ENCODE assay signal across 15 cellular contexts in genomic region chr7:81488210-81488609, GRCh38.
"Had no signal": no experiment of that assay in that cellular context is flagged by ENCODE, and none has a peak within 500 bp of the region (broad histone marks: within the 10 kb centered on the region; RNA-seq: fewer than 3 reads in every experiment).

No MANE protein-coding gene starts in this region.

- ATAC-seq: activated T-cell treated with anti-CD3 and anti-CD28 coated beads, Interleukin-2, amount 50 U/mL, for 72 hours; left lung had no signal

- H3K9me3 ChIP-seq: ascending aorta, left lung, sigmoid colon had no signal

- H3K4me3 ChIP-seq: ascending aorta, cardiac muscle cell, left lung, sigmoid colon had no signal

- H3K27ac ChIP-seq: ascending aorta, cardiac muscle cell, sigmoid colon had no signal

- H3K4me1 ChIP-seq: ascending aorta, left lung had no signal

- H3K36me3 ChIP-seq: ascending aorta, cardiac muscle cell, left lung, sigmoid colon had no signal

- H3K27me3 ChIP-seq: ascending aorta, left lung, sigmoid colon had no signal

- DNase-seq: activated CD4-positive, alpha-beta memory T cell treated with anti-CD3 and anti-CD28 coated beads, Interleukin-2, amount 10 ng/mL, durations not matched to agents 7 days and 5 days; activated CD4-positive, alpha-beta T cell treated with anti-CD3 and anti-CD28 coated beads for 1 hour; activated naive CD4-positive, alpha-beta T cell; activated T-cell treated with anti-CD3 and anti-CD28 coated beads, Interleukin-2, amount 50 U/mL, for 72 hours; foreskin melanocyte; head of caudate nucleus; islet precursor cell; left lung; mesenchymal stem cell; sigmoid colon; stimulated activated CD4-positive, alpha-beta T cell treated with anti-CD3 and anti-CD28 coated beads, Interleukin-12 subunit alpha, Interleukin-12 subunit beta, amount 100 ng/mL, for 4 hours; stimulated activated naive CD4-positive, alpha-beta T cell treated with Interleukin-2 at 50 U/mL for 16 hours; trophoblast cell had no signal
